7 cellular contexts compared by ENCODE assay signal in the genomic region with DNA sequence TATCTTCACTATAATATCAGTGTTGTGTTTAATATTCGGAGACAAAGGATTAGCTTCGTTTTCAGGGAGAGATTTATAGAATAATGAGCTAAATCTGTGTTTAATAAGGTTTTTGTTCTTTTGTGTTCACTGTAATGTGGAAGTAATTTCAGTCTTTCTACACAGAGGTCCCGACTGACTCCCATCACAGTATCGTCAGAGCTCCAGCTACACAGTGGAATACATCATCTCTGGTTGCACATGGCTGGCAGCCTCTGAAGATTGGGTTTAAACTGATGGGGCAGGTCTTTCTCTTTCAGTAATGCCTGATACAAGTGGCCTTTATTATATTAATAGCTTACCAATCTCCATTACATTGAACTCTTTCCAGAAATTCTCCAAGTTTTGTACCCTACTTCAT.
"Had no signal": no experiment of that assay in that cellular context is flagged by ENCODE, and none has a peak within 500 bp of the region (broad histone marks: within the 10 kb centered on the region; RNA-seq: fewer than 3 reads in every experiment).

No MANE protein-coding gene starts in this region.

- H3K4me3 ChIP-seq: K562 had no signal

- ATAC-seq: HepG2, K562 had no signal

- H3K27ac ChIP-seq: HL-60, KMS-11 had no signal

- H3K4me2 ChIP-seq: KMS-11 had no signal

- FAIRE-seq: HepG2, HTR-8/SVneo, K562 had no signal

- DNase-seq: KBM-7, KG1 had no signal

- H3K9ac ChIP-seq: KMS-11 had no signal
